11 cellular contexts compared by ENCODE assay signal in the genomic region with DNA sequence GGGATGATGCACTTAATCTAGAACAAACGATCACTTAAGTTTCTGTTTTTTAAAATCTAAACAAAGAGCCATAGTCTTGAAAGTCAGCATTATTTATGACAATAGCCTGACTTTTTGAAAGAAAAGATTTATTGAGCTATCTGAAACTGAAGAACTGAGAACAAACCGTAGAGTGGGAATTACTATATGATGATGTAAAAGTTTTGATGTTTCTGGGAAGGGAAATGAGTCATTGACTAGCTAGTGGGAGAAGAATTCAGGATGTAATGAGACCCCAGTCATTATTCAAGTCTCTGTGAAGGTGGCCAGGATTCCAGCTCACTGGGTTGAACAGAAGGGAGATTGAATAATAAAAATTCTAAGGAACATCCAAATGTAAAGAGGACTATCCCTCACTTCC.
DNase-seq lines count a peak whose midpoint lies in the region; ATAC-seq and TF ChIP-seq lines count a peak whose summit lies in the region.
"Had no signal": no experiment of that assay in that cellular context is flagged by ENCODE, and none has a peak within 500 bp of the region (broad histone marks: within the 10 kb centered on the region; RNA-seq: fewer than 3 reads in every experiment).

No MANE protein-coding gene starts in this region.

- H3K18ac ChIP-seq in trophoblast cell (ENCODE audit: low read length): no peak overlapping the region

- no peak for TF ChIP-seq EP300 in ovary (IDR thresholded peaks at IDR 0.05)

- H3K27ac ChIP-seq in SJCRH30 (peak overlapping the region; percentile 59), trophoblast cell (ENCODE audit: low read depth, low read length) (peak overlapping the region; percentile 42), right cardiac atrium (ENCODE audit: low read length) (no peak overlapping the region), ovary (no peak overlapping the region)

- H3K27me3 ChIP-seq in SJCRH30 (no peaks in the 10 kb centered on the region), trophoblast cell (ENCODE audit: insufficient read depth, low read length) (no peaks in the 10 kb centered on the region), right cardiac atrium (ENCODE audit: control insufficient read depth, insufficient read depth) (no peaks in the 10 kb centered on the region), ovary (no peaks in the 10 kb centered on the region)

- no peak overlapping the region for H3K4me2 ChIP-seq in trophoblast cell (ENCODE audit: low read length)

- H2AFZ ChIP-seq in trophoblast cell (ENCODE audit: insufficient read depth, low read length, poor library complexity): no peak overlapping the region

- no peak overlapping the region for H3K23ac ChIP-seq in trophoblast cell (ENCODE audit: low read length)

- WGBS in trophoblast cell (ENCODE audit: extremely low coverage, insufficient coverage, insufficient read length): no CpG with 5 or more reads among the region's 2 CpGs
- 42% methylated on average over 2 of the region's 2 CpGs for WGBS in right cardiac atrium
- 23 to 45% (median 32%) methylated on average over 2 of the region's 2 CpGs for WGBS in ovary, 3 donors

- TF ChIP-seq POLR2A in ovary (IDR thresholded peaks at IDR 0.05): no peak

- no peak for ATAC-seq in right cardiac atrium
- ATAC-seq: left lobe of liver had no signal

- no peak overlapping the region for H2BK5ac ChIP-seq in trophoblast cell (ENCODE audit: low read depth, low read length, poor library complexity)

- H3K36me3 ChIP-seq in SJCRH30 (no peaks in the 10 kb centered on the region), trophoblast cell (ENCODE audit: control insufficient read depth in 1 of 2, insufficient read depth in 2 of 2, low read length in 2 of 2) (peaks cover 0 to under 1% of the 10 kb centered on the region in 2 experiments), ovary (no peaks in the 10 kb centered on the region)

- intact Hi-C loops in right cardiac atrium (cut with DNase I): no loop called here
- intact Hi-C loops in ovary (cut with DNase I): no loop called here
- intact Hi-C loops in posterior cingulate gyrus (cut with DNase I): no loop called here

- no peak overlapping the region for H3K9ac ChIP-seq in trophoblast cell (ENCODE audit: low read length)

- H4K91ac ChIP-seq in trophoblast cell (ENCODE audit: low read depth, low read length): no peak overlapping the region

- H3K9me3 ChIP-seq in SJCRH30 (replicated peaks) (no peaks in the 10 kb centered on the region), trophoblast cell (ENCODE audit: insufficient read depth, low read depth, low read length) (no peaks in the 10 kb centered on the region), right cardiac atrium (ENCODE audit: control insufficient read depth, low read length) (no peaks in the 10 kb centered on the region), ovary (no peaks in the 10 kb centered on the region)

- no peak overlapping the region for H4K12ac ChIP-seq in trophoblast cell (ENCODE audit: low read depth, low read length)

- DNase-seq in GM04504 (ENCODE audit: low read depth) (peak; percentile 15), SJCRH30 (peak in 1 of 2 experiments; percentile 52), fibroblast of gingiva (ENCODE audit: low read depth) (peak; percentile 28), trophoblast cell (no peak), right cardiac atrium (no peak), ovary (no peak), posterior cingulate gyrus (no peak), NCI-H446 (lab: John Stamatoyannopoulos, UW) (no peak)
- DNase-seq: amygdala; NK-92 treated with Interleukin-12 subunit alpha and Interleukin-12 subunit beta, amount 100 ng/mL, for 24 hours had no signal

- H3K79me1 ChIP-seq in trophoblast cell (ENCODE audit: low read length): peaks cover 8% of the 10 kb centered on the region

- H3K4me3 ChIP-seq in SJCRH30: no peak overlapping the region
- no peak overlapping the region for H3K4me3 ChIP-seq in trophoblast cell (ENCODE audit: low read depth, low read length)
- H3K4me3 ChIP-seq in right cardiac atrium (ENCODE audit: low read length): no peak overlapping the region
- H3K4me3 ChIP-seq in ovary: no peak overlapping the region

- peaks cover 28% of the 10 kb centered on the region for H3K4me1 ChIP-seq in SJCRH30
- peaks cover 9 to 21% of the 10 kb centered on the region in 2 experiments for H3K4me1 ChIP-seq in trophoblast cell (ENCODE audit: control insufficient read depth in 1 of 2, insufficient read depth in 2 of 2, low read length in 2 of 2)
- H3K4me1 ChIP-seq in right cardiac atrium (ENCODE audit: control insufficient read depth, insufficient read depth, low read length): no peaks in the 10 kb centered on the region
- H3K4me1 ChIP-seq in ovary (ENCODE audit: insufficient read depth): no peaks in the 10 kb centered on the region

- no peak overlapping the region for H2BK12ac ChIP-seq in trophoblast cell (ENCODE audit: low read length)

- no peak for TF ChIP-seq CTCF in ovary (IDR thresholded peaks at IDR 0.05)

- H3K14ac ChIP-seq in trophoblast cell (ENCODE audit: low read length): no peak overlapping the region

- no peaks in the 10 kb centered on the region for H3K79me2 ChIP-seq in trophoblast cell (ENCODE audit: control insufficient read depth, insufficient read depth, low read length, poor library complexity)

- peak overlapping the region; percentile 53 for H2BK120ac ChIP-seq in trophoblast cell (ENCODE audit: insufficient read depth, low read length, poor library complexity)

- no peak overlapping the region for H3K4ac ChIP-seq in trophoblast cell (ENCODE audit: low read depth, low read length)

- no peak overlapping the region for H4K8ac ChIP-seq in trophoblast cell (ENCODE audit: low read depth, low read length)

- no peak overlapping the region for H2AK5ac ChIP-seq in trophoblast cell (ENCODE audit: low read length)

Comparison
In these comparisons a context has a peak if more than half of its experiments do, and no peak if none do; other contexts are left out.
1. DNase-seq: peak in GM04504 (single experiment) and fibroblast of gingiva (single experiment); none in trophoblast cell (0 of 2), right cardiac atrium (0 of 3), ovary (0 of 5), posterior cingulate gyrus (0 of 10) and NCI-H446 (0 of 2).
2. H3K27ac ChIP-seq: peak in SJCRH30 (single experiment) and trophoblast cell (single experiment); none in right cardiac atrium (single experiment) and ovary (0 of 2).